In the genomic region with DNA sequence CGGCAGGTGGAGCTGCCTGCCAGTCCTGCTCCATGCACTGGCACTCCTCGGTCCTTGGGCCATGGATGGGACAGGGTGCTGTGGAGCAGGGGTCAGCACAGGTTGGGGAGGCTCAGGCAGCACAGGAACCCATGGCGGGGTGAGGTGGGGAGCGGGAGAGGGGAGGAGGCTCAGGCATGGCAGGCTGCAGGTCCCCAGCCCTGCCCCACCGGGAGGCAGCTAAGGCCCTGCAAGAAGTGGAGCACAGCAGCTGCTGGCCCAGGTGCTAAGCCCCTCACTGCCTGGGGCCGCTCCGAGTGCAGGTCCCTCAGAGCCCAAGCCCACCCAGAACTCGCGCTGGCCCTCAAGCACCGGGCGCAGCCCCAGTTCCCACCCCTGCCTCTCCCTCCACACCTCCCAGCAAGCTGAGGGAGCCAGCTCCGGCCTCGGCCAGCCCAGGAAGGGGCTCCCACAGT, we compare ENCODE assay signal across 14 cellular contexts. TPM values are rescaled to one million over a fixed set of nuclear protein-coding genes. Genes with fewer than 3 reads are reported as not detected.
DNase-seq lines count a peak whose midpoint lies in the region; ATAC-seq, FAIRE-seq and TF ChIP-seq lines count a peak whose summit lies in the region.
"Had no signal": no experiment of that assay in that cellular context is flagged by ENCODE, and none has a peak within 500 bp of the region (broad histone marks: within the 10 kb centered on the region; RNA-seq: fewer than 3 reads in every experiment).

No MANE protein-coding gene starts in this region.

- peaks cover 84% of the 10 kb centered on the region for H3K4me1 Mint-ChIP-seq in CD8-positive, alpha-beta T cell (ENCODE audit: low read depth)
- H3K4me1 Mint-ChIP-seq in activated T-helper 17 cell treated with anti-CD3 and anti-CD28 coated beads, Interleukin-2, amount 50 U/mL, for 72 hours, result peaks cover 37% of the 10 kb centered on the region

- intact Hi-C loops in CD8-positive, alpha-beta T cell (cut with DNase I, micrococcal nuclease), result loop anchor here (2.0 to 10.0 kb wide), 7 partner anchors 71 to 341 kb away; partner anchors contain the start of genes GBP1 (in 1 of the 2) and GBP4 (in 1 of the 2)
- intact Hi-C loops in HepG2 (cut with micrococcal nuclease; ENCODE audit: unreplicated experiment), result no loop called here

- peaks cover 42% of the 10 kb centered on the region for H3K4me1 ChIP-seq in ACC112 (ENCODE audit: control insufficient read depth, insufficient read depth, low read length, unreplicated experiment)
- H3K4me1 ChIP-seq in CD8-positive, alpha-beta T cell (ENCODE audit: insufficient read depth, low read length), result peaks cover 56% of the 10 kb centered on the region
- H3K4me1 ChIP-seq in HepG2 (ENCODE audit: insufficient read depth, low read length), result no peaks in the 10 kb centered on the region
- no peaks in the 10 kb centered on the region for H3K4me1 ChIP-seq in HAP-1

- H3K36me3 Mint-ChIP-seq in CD8-positive, alpha-beta T cell, result peaks cover 39% of the 10 kb centered on the region
- peaks cover 49% of the 10 kb centered on the region for H3K36me3 Mint-ChIP-seq in activated T-helper 17 cell treated with anti-CD3 and anti-CD28 coated beads, Interleukin-2, amount 50 U/mL, for 72 hours (ENCODE audit: low read depth)

- no peak for FAIRE-seq in HepG2 (lab: Jason Lieb, UNC)

- H3K9me3 Mint-ChIP-seq in CD8-positive, alpha-beta T cell, result no peaks in the 10 kb centered on the region
- peaks cover 7% of the 10 kb centered on the region for H3K9me3 Mint-ChIP-seq in activated T-helper 17 cell treated with anti-CD3 and anti-CD28 coated beads, Interleukin-2, amount 50 U/mL, for 72 hours

- H3K27ac ChIP-seq in ACC112 (ENCODE audit: low read depth, low read length) (peak overlapping the region; percentile 92; the same call in 1 of the 2 replicates), HepG2 (ENCODE audit: extremely low read length, insufficient read depth, low read length) (no peak overlapping the region)
- H3K27ac ChIP-seq in CD8-positive, alpha-beta T cell (ENCODE audit: low read depth, low read length), result no peak overlapping the region

- H3K4me3 Mint-ChIP-seq in CD8-positive, alpha-beta T cell, result peak overlapping the region; percentile 98
- H3K4me3 Mint-ChIP-seq in activated T-helper 17 cell treated with anti-CD3 and anti-CD28 coated beads, Interleukin-2, amount 50 U/mL, for 72 hours, result peak overlapping the region; percentile 100

- no peaks in the 10 kb centered on the region for H3K9me3 ChIP-seq in CD8-positive, alpha-beta T cell (ENCODE audit: low read length)
- no peaks in the 10 kb centered on the region for H3K9me3 ChIP-seq in HepG2 (ENCODE audit: low read length)
- no peaks in the 10 kb centered on the region for H3K9me3 ChIP-seq in HAP-1

- no peak overlapping the region for H2AFZ ChIP-seq in ACC112 (ENCODE audit: low read length, unreplicated experiment)
- H2AFZ ChIP-seq in HepG2 (ENCODE audit: low read length), result no peak overlapping the region

- H3K27me3 ChIP-seq in ACC112 (ENCODE audit: insufficient read depth, low read length) (no peaks in the 10 kb centered on the region), HepG2 (ENCODE audit: control insufficient read depth in 1 of 2, insufficient read depth in 2 of 2, low read length in 2 of 2) (no peaks in the 10 kb centered on the region), HAP-1 (ENCODE audit: low read depth) (no peaks in the 10 kb centered on the region)
- H3K27me3 ChIP-seq in CD8-positive, alpha-beta T cell (ENCODE audit: insufficient read depth, low read length), result no peaks in the 10 kb centered on the region

- no peaks in the 10 kb centered on the region for H3K36me3 ChIP-seq in ACC112 (ENCODE audit: insufficient read depth, low read length)
- H3K36me3 ChIP-seq in CD8-positive, alpha-beta T cell (ENCODE audit: insufficient read depth, low read length), result no peaks in the 10 kb centered on the region
- H3K36me3 ChIP-seq in HepG2 (replicated peaks in 1 of 2; ENCODE audit: control insufficient read depth in 1 of 2, insufficient read depth in 2 of 2, low read length in 2 of 2), result no peaks in the 10 kb centered on the region
- H3K36me3 ChIP-seq in HAP-1 (replicated peaks), result no peaks in the 10 kb centered on the region

- DNase-seq in CD8-positive, alpha-beta T cell, result no peak
- no peak for DNase-seq in HepG2 (ENCODE audit: low spot score)
- DNase-seq in cerebellar nuclear complex (lab: John Stamatoyannopoulos, UW), result no peak
- no peak for DNase-seq in RKO (ENCODE audit: low spot score)
- DNase-seq in HAP-1 (ENCODE audit: low spot score in 2 of 2), result no peak
- DNase-seq in islet precursor cell, result no peak
- DNase-seq: mammary epithelial cell, NCI-H146, NCI-H446 had no signal

- H3K4me2 ChIP-seq in HepG2 (ENCODE audit: low read depth, low read length), result no peak overlapping the region

- H3K79me2 ChIP-seq in ACC112 (ENCODE audit: control insufficient read depth, insufficient read depth, low read length, unreplicated experiment) (no peaks in the 10 kb centered on the region), HepG2 (ENCODE audit: insufficient read depth, low read length) (no peaks in the 10 kb centered on the region)

- ATAC-seq in CD8-positive, alpha-beta T cell, result no peak
- ATAC-seq in activated T-helper 17 cell treated with anti-CD3 and anti-CD28 coated beads, Interleukin-2, amount 50 U/mL, for 72 hours (replicated peaks), result no peak
- peak; percentile 29; the same call in 1 of the 3 replicates for ATAC-seq in HepG2
- ATAC-seq: esophagus mucosa, HCT116 had no signal

- no peaks in the 10 kb centered on the region for H3K27me3 Mint-ChIP-seq in CD8-positive, alpha-beta T cell (ENCODE audit: low read depth)
- no peaks in the 10 kb centered on the region for H3K27me3 Mint-ChIP-seq in activated T-helper 17 cell treated with anti-CD3 and anti-CD28 coated beads, Interleukin-2, amount 50 U/mL, for 72 hours

- no peak for TF ChIP-seq POLR2A in HepG2 (IDR thresholded peaks at IDR 0.05; ENCODE audit: insufficient read depth in 1 of 2, low read depth in 2 of 2, low read length in 2 of 2)

- no TSS peak for BruUV-seq in HepG2 (replicated peaks; lab: Mats Ljungman, UMichigan)

- CTCF ChIA-PET in CD8-positive, alpha-beta T cell (lab: Charles Lee), result interaction anchor here (1.0 to 3.7 kb wide), 7 partner anchors 14 to 289 kb away, joined by 3 to 18 read pairs (median 3); partner anchors contain the start of gene GBP2
- CTCF ChIA-PET in HepG2 (lab: Yijun Ruan, JAX; ENCODE audit: low intra/inter-chr PET ratio, low total read pairs), result no interaction called here

- H4K20me1 ChIP-seq in HepG2 (ENCODE audit: insufficient read depth, low read length), result no peaks in the 10 kb centered on the region

- no peak for TF ChIP-seq CTCF in CD8-positive, alpha-beta T cell (IDR thresholded peaks at IDR 0.05)
- TF ChIP-seq CTCF in HepG2 (CRISPR knock-in tag; IDR thresholded peaks at IDR 0.05), result 0 out of 2 replicates have a peak, but pooled peaks have one; percentile 6

- in situ Hi-C loops in HepG2 (cut with HindIII; ENCODE audit: extremely low pct_ligation_motif_present, low pct_unique_long_range_greater_than_20kb), result no loop called here
- in situ Hi-C loops in HAP-1 (cut with MboI; ENCODE audit: low sequenced_read_pairs), result no loop called here

- TF ChIP-seq EP300 in HepG2 (IDR thresholded peaks at IDR 0.05; ENCODE audit: low read depth in 2 of 2, low read length in 2 of 2), result no peak
- TF ChIP-seq EP300 in HepG2 (CRISPR knock-in tag; IDR thresholded peaks at IDR 0.05; ENCODE audit: borderline replicate concordance), result no peak

- 38% methylated on average over 4 of the region's 13 CpGs for WGBS in HepG2 (ENCODE audit: low lambda C conversion rate)

- no peak for TF ChIP-seq RAD21 in HepG2 (CRISPR knock-in tag; IDR thresholded peaks at IDR 0.05)

- H3K9ac ChIP-seq in HepG2 (ENCODE audit: insufficient read depth, low read depth, low read length), result no peak overlapping the region

- H3K4me3 ChIP-seq in ACC112 (ENCODE audit: low read depth, low read length) (no peak overlapping the region), HepG2 (replicated peaks in 1 of 3; ENCODE audit: insufficient read depth in 1 of 3, low read depth in 2 of 3, low read length in 3 of 3) (no peak overlapping the region), HAP-1 (no peak overlapping the region)
- no peak overlapping the region for H3K4me3 ChIP-seq in CD8-positive, alpha-beta T cell (ENCODE audit: low read depth, low read length)

- POLR2A ChIA-PET in CD8-positive, alpha-beta T cell (lab: Charles Lee), result interaction anchor here (0.8 to 6.7 kb wide), 6 partner anchors 12 to 288 kb away, joined by 3 to 50 read pairs (median 6); no protein-coding TSS in a partner anchor
- POLR2A ChIA-PET in HepG2 (lab: Yijun Ruan, JAX), result no interaction called here

- peak overlapping the region; percentile 98 for H3K27ac Mint-ChIP-seq in CD8-positive, alpha-beta T cell
- H3K27ac Mint-ChIP-seq in activated T-helper 17 cell treated with anti-CD3 and anti-CD28 coated beads, Interleukin-2, amount 50 U/mL, for 72 hours, result peak overlapping the region; percentile 98

TF ChIP-seq in HepG2, 621 proteins besides CTCF, POLR2A, EP300 and RAD21 (continues in another document):
- TF ChIP-seq FOXC1 (CRISPR knock-in tag; IDR thresholded peaks at IDR 0.05; ENCODE audit: borderline replicate concordance), result no peak
- no peak for TF ChIP-seq ZNF251 (CRISPR knock-in tag; IDR thresholded peaks at IDR 0.05)

RNA-seq across cellular contexts. Expression of gene GBP5, which starts 0.7 kb away (rescaled TPM):
- 100 to 1,000 TPM; 114 to 125 TPM for total RNA-seq in CD8-positive, alpha-beta T cell
- total RNA-seq in activated T-helper 17 cell treated with anti-CD3 and anti-CD28 coated beads, Interleukin-2, amount 50 U/mL, for 72 hours, result 100 to 1,000 TPM; 135 to 157 TPM
- not detected in 2 replicates for total RNA-seq in HepG2 (2016; rRNA removed; fragmentation: Illumina TruSeq; extraction: Trizol)
- total RNA-seq in HepG2 (2016; cell fraction: cytosol; rRNA removed; fragmentation: Illumina TruSeq; extraction: Trizol; ENCODE audit: low read depth), result not detected in 2 replicates
- total RNA-seq in HepG2 (2016; cell fraction: insoluble cytoplasmic fraction; rRNA removed; fragmentation: Illumina TruSeq; extraction: Trizol), result not detected in 2 replicates
- not detected in 2 replicates for total RNA-seq in HepG2 (2016; cell fraction: membrane; rRNA removed; fragmentation: Illumina TruSeq; extraction: Trizol)
- not detected in 2 replicates for total RNA-seq in HepG2 (2016; cell fraction: nucleus; rRNA removed; fragmentation: Illumina TruSeq; extraction: Trizol)
- 0.01 TPM in 1 of 2 replicates, not detected in the other for polyA plus RNA-seq in HepG2 (2011; rRNA removed)
- polyA plus RNA-seq in HepG2 (2011; cell fraction: cytosol; rRNA removed), result not detected in 2 replicates
- polyA plus RNA-seq in HepG2 (2011; cell fraction: nucleus; rRNA removed), result not detected in 2 replicates
- polyA plus RNA-seq in HepG2 (2012), result not detected in 2 replicates
- polyA plus RNA-seq in HepG2 (2016; cell fraction: cytosol; fragmentation: Illumina TruSeq; extraction: Trizol; ENCODE audit: low read depth), result not detected in 2 replicates
- polyA plus RNA-seq in HepG2 (2016; cell fraction: insoluble cytoplasmic fraction; fragmentation: Illumina TruSeq; extraction: Trizol; ENCODE audit: low read depth), result not detected in 2 replicates
- polyA plus RNA-seq in HepG2 (2016; cell fraction: membrane; fragmentation: Illumina TruSeq; extraction: Trizol; ENCODE audit: low read depth), result not detected in 2 replicates
- polyA plus RNA-seq in HepG2 (2016; cell fraction: nucleus; fragmentation: Illumina TruSeq; extraction: Trizol; ENCODE audit: insufficient read depth, low read depth), result not detected in 2 replicates
- polyA minus RNA-seq in HepG2 (2011; rRNA and poly(A)+ RNA removed; ENCODE audit: low replicate concordance), result 0.33 TPM in 1 of 2 replicates, not detected in the other
- not detected in 2 replicates for polyA minus RNA-seq in HepG2 (2011; cell fraction: cytosol; rRNA and poly(A)+ RNA removed)
- polyA minus RNA-seq in HepG2 (2011; cell fraction: nucleus; rRNA and poly(A)+ RNA removed), result not detected in 2 replicates
- total RNA-seq: mammary epithelial cell had no signal
- polyA plus RNA-seq: mammary epithelial cell, neural cell had no signal

Comparison
In these comparisons a context has a peak if more than half of its experiments do, and no peak if none do; other contexts are left out.
1. RNA of gene GBP5, which starts 0.7 kb away (total RNA-seq): 135 to 157 TPM in activated T-helper 17 cell treated with anti-CD3 and anti-CD28 coated beads, Interleukin-2, amount 50 U/mL, for 72 hours and 114 to 125 TPM in CD8-positive, alpha-beta T cell; not detected in HepG2; every median in the first group is over 100 times any median in the second.